ENCODE assay signal across 13 cellular contexts in the genomic region with DNA sequence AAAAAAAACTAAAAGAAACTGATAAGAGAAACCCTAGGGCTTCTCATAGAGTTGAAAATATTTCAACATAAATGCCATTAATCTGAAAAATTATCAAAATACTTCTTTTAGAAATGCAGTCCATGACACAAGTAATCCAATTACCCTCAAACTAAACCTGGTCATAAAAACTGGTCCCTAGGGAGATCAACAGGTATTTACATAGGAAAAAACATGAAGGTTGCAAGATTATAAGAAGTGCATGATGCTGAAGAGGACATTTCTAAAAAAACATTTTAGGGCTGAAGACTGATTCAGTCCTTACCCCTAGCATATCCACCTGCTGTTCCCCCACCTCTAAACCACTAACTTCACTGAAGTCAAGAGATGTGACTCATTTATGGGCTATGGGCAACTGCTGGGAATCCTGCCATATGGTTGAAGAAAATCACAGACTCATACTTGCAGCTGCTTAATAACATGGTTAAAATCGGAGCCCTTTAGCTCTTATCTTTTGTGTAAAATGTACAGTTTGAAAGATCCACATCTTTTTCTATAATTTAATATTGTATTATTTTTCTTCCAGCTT.
DNase-seq lines count a peak whose midpoint lies in the region; ATAC-seq and TF ChIP-seq lines count a peak whose summit lies in the region.
"Had no signal": no experiment of that assay in that cellular context is flagged by ENCODE, and none has a peak within 500 bp of the region (broad histone marks: within the 10 kb centered on the region; RNA-seq: fewer than 3 reads in every experiment).

No MANE protein-coding gene starts in this region.

- H3K4me3 Mint-ChIP-seq in activated T-helper 17 cell treated with anti-CD3 and anti-CD28 coated beads, Interleukin-2, amount 50 U/mL, for 72 hours: no peak overlapping the region
- H3K4me3 Mint-ChIP-seq in mesothelial cell of epicardium: no peak overlapping the region
- H3K4me3 Mint-ChIP-seq: T-helper 17 cell had no signal

- peak; percentile 71 for ATAC-seq in activated T-helper 17 cell treated with anti-CD3 and anti-CD28 coated beads, Interleukin-2, amount 50 U/mL, for 72 hours (replicated peaks)
- ATAC-seq in gastrocnemius medialis (no peak), GM21786 (IDR thresholded peaks at IDR 0.05; ENCODE audit: unreplicated experiment) (no peak)
- ATAC-seq: left ventricle myocardium superior, T-helper 17 cell had no signal

- no peak overlapping the region for H3K4me3 ChIP-seq in HEK293 (ENCODE audit: low read depth, low read length)
- no peak overlapping the region for H3K4me3 ChIP-seq in gastrocnemius medialis
- H3K4me3 ChIP-seq: thyroid gland had no signal

- H3K9me3 Mint-ChIP-seq in activated T-helper 17 cell treated with anti-CD3 and anti-CD28 coated beads, Interleukin-2, amount 50 U/mL, for 72 hours: peaks cover 12% of the 10 kb centered on the region
- H3K9me3 Mint-ChIP-seq in mesothelial cell of epicardium: peaks cover 21% of the 10 kb centered on the region

- no peaks in the 10 kb centered on the region for H3K36me3 Mint-ChIP-seq in activated T-helper 17 cell treated with anti-CD3 and anti-CD28 coated beads, Interleukin-2, amount 50 U/mL, for 72 hours (ENCODE audit: low read depth)
- no peaks in the 10 kb centered on the region for H3K36me3 Mint-ChIP-seq in mesothelial cell of epicardium

- CTCF ChIA-PET in HEK293 (lab: Yijun Ruan, JAX): interaction anchor here (0.7 kb wide), 1 partner anchor 10 kb away, joined by 3 read pairs; no protein-coding TSS in a partner anchor

- H3K27me3 Mint-ChIP-seq in activated T-helper 17 cell treated with anti-CD3 and anti-CD28 coated beads, Interleukin-2, amount 50 U/mL, for 72 hours: no peaks in the 10 kb centered on the region
- H3K27me3 Mint-ChIP-seq in mesothelial cell of epicardium (ENCODE audit: low read depth): no peaks in the 10 kb centered on the region
- H3K27me3 Mint-ChIP-seq: T-helper 17 cell had no signal

- H3K27ac ChIP-seq in HEK293 (ENCODE audit: extremely low read depth, low read depth, low read length): no peak overlapping the region
- no peak overlapping the region for H3K27ac ChIP-seq in gastrocnemius medialis
- H3K27ac ChIP-seq: thyroid gland had no signal

- no peaks in the 10 kb centered on the region for H3K4me1 ChIP-seq in HEK293 (ENCODE audit: control insufficient read depth, insufficient read depth, low read length)
- H3K4me1 ChIP-seq in gastrocnemius medialis: no peaks in the 10 kb centered on the region
- H3K4me1 ChIP-seq: thyroid gland had no signal

- peak; percentile 3 for DNase-seq in DMS 273 treated with DMSO at 0.1 percent for 48 hours (lab: John Stamatoyannopoulos, UW)
- peak; percentile 50 for DNase-seq in kidney glomerular epithelial cell (lab: John Stamatoyannopoulos, UW)
- no peak for DNase-seq in gastrocnemius medialis
- DNase-seq in mesothelial cell of epicardium (ENCODE audit: low spot score in 2 of 2, unreplicated experiment in 2 of 2): no peak
- DNase-seq: central memory CD4-positive, alpha-beta T cell; KG1; left ventricle myocardium superior; occipital lobe; T-helper 17 cell; thyroid gland had no signal

- no peak for TF ChIP-seq CTCF in HEK293 (tag by site-specific recombination; IDR thresholded peaks at IDR 0.05)
- TF ChIP-seq CTCF in gastrocnemius medialis (IDR thresholded peaks at IDR 0.05 in 4 of 5, conservative IDR thresholded peaks at IDR 0.05 in 1 of 5): no peak
- no peak for TF ChIP-seq CTCF in mesothelial cell of epicardium (IDR thresholded peaks at IDR 0.05; ENCODE audit: unreplicated experiment)

- POLR2A ChIA-PET in HEK293 (lab: Yijun Ruan, JAX): no interaction called here

- H3K36me3 ChIP-seq in HEK293 (ENCODE audit: control insufficient read depth in 2 of 2, insufficient read depth in 1 of 2, low read length in 2 of 2): no peaks in the 10 kb centered on the region
- no peaks in the 10 kb centered on the region for H3K36me3 ChIP-seq in gastrocnemius medialis
- H3K36me3 ChIP-seq: thyroid gland had no signal

- intact Hi-C loops in gastrocnemius medialis (cut with DNase I; ENCODE audit: low total_unique reads): no loop called here

- H3K9me3 ChIP-seq in HEK293 (ENCODE audit: control insufficient read depth, insufficient read depth, low read depth, low read length) (no peaks in the 10 kb centered on the region), gastrocnemius medialis (no peaks in the 10 kb centered on the region)
- H3K9me3 ChIP-seq: thyroid gland had no signal

- no peaks in the 10 kb centered on the region for H3K27me3 ChIP-seq in gastrocnemius medialis
- H3K27me3 ChIP-seq: thyroid gland had no signal

- peaks cover 18% of the 10 kb centered on the region for H3K4me1 Mint-ChIP-seq in activated T-helper 17 cell treated with anti-CD3 and anti-CD28 coated beads, Interleukin-2, amount 50 U/mL, for 72 hours
- no peaks in the 10 kb centered on the region for H3K4me1 Mint-ChIP-seq in mesothelial cell of epicardium
- H3K4me1 Mint-ChIP-seq: T-helper 17 cell had no signal

- TF ChIP-seq POLR2A in gastrocnemius medialis (IDR thresholded peaks at IDR 0.05): no peak

- in situ Hi-C loops in gastrocnemius medialis (cut with MboI; ENCODE audit: low sequenced_read_pairs in 4 of 4): no loop called here

- H3K27ac Mint-ChIP-seq in activated T-helper 17 cell treated with anti-CD3 and anti-CD28 coated beads, Interleukin-2, amount 50 U/mL, for 72 hours: no peak overlapping the region
- no peak overlapping the region for H3K27ac Mint-ChIP-seq in mesothelial cell of epicardium
- H3K27ac Mint-ChIP-seq: T-helper 17 cell had no signal

TF ChIP-seq in HEK293, 187 proteins besides CTCF, POLR2A, EP300 and RAD21:
- TF ChIP-seq ZNF610 (tag by site-specific recombination; IDR thresholded peaks at IDR 0.05; ENCODE audit: borderline replicate concordance): no peak
- TF ChIP-seq SCRT2 (tag by site-specific recombination; IDR thresholded peaks at IDR 0.05): peak; percentile 93
- no peak for TF ChIP-seq GFI1B (tag by site-specific recombination; IDR thresholded peaks at IDR 0.05)
- TF ChIP-seq SCRT1 (tag by site-specific recombination; IDR thresholded peaks at IDR 0.05; ENCODE audit: borderline replicate concordance): 0 out of 2 replicates have a peak, but pooled peaks have one; percentile 54
- TF ChIP-seq, protein P1, sequence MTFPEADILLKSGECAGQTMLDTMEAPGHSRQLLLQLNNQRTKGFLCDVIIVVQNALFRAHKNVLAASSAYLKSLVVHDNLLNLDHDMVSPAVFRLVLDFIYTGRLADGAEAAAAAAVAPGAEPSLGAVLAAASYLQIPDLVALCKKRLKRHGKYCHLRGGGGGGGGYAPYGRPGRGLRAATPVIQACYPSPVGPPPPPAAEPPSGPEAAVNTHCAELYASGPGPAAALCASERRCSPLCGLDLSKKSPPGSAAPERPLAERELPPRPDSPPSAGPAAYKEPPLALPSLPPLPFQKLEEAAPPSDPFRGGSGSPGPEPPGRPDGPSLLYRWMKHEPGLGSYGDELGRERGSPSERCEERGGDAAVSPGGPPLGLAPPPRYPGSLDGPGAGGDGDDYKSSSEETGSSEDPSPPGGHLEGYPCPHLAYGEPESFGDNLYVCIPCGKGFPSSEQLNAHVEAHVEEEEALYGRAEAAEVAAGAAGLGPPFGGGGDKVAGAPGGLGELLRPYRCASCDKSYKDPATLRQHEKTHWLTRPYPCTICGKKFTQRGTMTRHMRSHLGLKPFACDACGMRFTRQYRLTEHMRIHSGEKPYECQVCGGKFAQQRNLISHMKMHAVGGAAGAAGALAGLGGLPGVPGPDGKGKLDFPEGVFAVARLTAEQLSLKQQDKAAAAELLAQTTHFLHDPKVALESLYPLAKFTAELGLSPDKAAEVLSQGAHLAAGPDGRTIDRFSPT (tag by site-specific recombination; IDR thresholded peaks at IDR 0.05): no peak
- TF ChIP-seq SP7 (tag by site-specific recombination; IDR thresholded peaks at IDR 0.05): 0 out of 2 replicates have a peak, but pooled peaks have one; percentile 28
- TF ChIP-seq ZBTB21 (tag by site-specific recombination; IDR thresholded peaks at IDR 0.05): no peak
- no peak for TF ChIP-seq ZNF391 (tag by site-specific recombination; IDR thresholded peaks at IDR 0.05; ENCODE audit: borderline replicate concordance, low read depth)
- 0 out of 2 replicates have a peak, but pooled peaks have one; percentile 44 for TF ChIP-seq ZNF184 (tag by site-specific recombination; IDR thresholded peaks at IDR 0.05)

Comparison
In these comparisons a context has a peak if more than half of its experiments do, and no peak if none do; other contexts are left out.
1. DNase-seq: peak in DMS 273 treated with DMSO at 0.1 percent for 48 hours (single experiment) and kidney glomerular epithelial cell (single experiment); none in gastrocnemius medialis (0 of 2) and mesothelial cell of epicardium (0 of 2).